In the genomic region with DNA sequence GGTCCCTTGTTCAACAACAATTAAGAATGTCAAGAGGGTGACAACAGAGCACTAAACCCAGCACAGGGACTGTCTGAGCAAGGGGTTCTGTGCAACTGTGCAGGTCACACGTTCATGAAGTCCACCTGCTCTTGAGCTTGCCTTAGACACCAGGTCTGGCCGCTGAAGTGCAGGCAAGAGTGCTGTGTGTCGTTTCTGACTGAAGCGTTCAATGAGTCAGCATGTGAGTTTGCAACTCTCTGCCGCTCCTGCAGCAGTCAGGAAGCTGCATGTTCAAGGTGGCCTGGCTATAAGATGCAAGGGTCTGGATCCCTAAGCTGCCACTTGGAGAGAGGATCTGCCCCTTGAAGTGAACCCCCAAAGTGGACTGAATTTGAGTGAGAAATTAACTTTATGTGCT, we compare ENCODE assay signal across 24 cellular contexts.
"Had no signal": no experiment of that assay in that cellular context is flagged by ENCODE, and none has a peak within 500 bp of the region (broad histone marks: within the 10 kb centered on the region; RNA-seq: fewer than 3 reads in every experiment).

No MANE protein-coding gene starts in this region.

- H3K4me1 Mint-ChIP-seq: activated B cell treated with CpG ODN at 0.5 μM for 24 hours; activated CD4-positive, alpha-beta T cell treated with anti-CD3 and anti-CD28 coated beads, Interleukin-2, amount 10 ng/mL, durations not matched to agents 24 days and 14 days; brain; central memory CD8-positive, alpha-beta T cell; nephron had no signal

- H3K9me3 Mint-ChIP-seq: activated B cell treated with CpG ODN at 0.5 μM for 24 hours; activated CD4-positive, alpha-beta T cell treated with anti-CD3 and anti-CD28 coated beads, Interleukin-2, amount 10 ng/mL, durations not matched to agents 24 days and 14 days; brain; central memory CD8-positive, alpha-beta T cell; nephron had no signal

- H3K27ac Mint-ChIP-seq: activated B cell treated with CpG ODN at 0.5 μM for 24 hours; activated CD4-positive, alpha-beta T cell treated with anti-CD3 and anti-CD28 coated beads, Interleukin-2, amount 10 ng/mL, durations not matched to agents 24 days and 14 days; activated naive CD8-positive, alpha-beta T cell; activated T-cell treated with anti-CD3 and anti-CD28 coated beads, Interleukin-2, amount 50 U/mL, for 72 hours; brain; nephron had no signal

- H3K27me3 Mint-ChIP-seq: activated B cell treated with CpG ODN at 0.5 μM for 24 hours; activated CD4-positive, alpha-beta T cell treated with anti-CD3 and anti-CD28 coated beads, Interleukin-2, amount 10 ng/mL, durations not matched to agents 24 days and 14 days; activated naive CD8-positive, alpha-beta T cell had no signal

- H3K4me1 ChIP-seq: foreskin keratinocyte, tibial nerve, vagina had no signal

- ATAC-seq: activated T-cell treated with anti-CD3 and anti-CD28 coated beads, Interleukin-2, amount 50 U/mL, for 72 hours; foreskin keratinocyte; left colon; lower lobe of right lung had no signal

- H3K4me3 ChIP-seq: lower lobe of right lung, prostate gland, tibial nerve, vagina had no signal

- H3K27me3 ChIP-seq: foreskin keratinocyte, tibial nerve, vagina had no signal

- H3K9me3 ChIP-seq: lower lobe of right lung, prostate gland, tibial nerve, vagina had no signal

- H3K27ac ChIP-seq: foreskin keratinocyte, lower lobe of right lung, prostate gland, tibial nerve, vagina had no signal

- DNase-seq: activated B cell treated with CpG ODN at 0.5 μM for 24 hours; activated CD4-positive, alpha-beta T cell treated with anti-CD3 and anti-CD28 coated beads, Interleukin-2, amount 10 ng/mL, durations not matched to agents 24 days and 14 days; activated CD8-positive, alpha-beta memory T cell treated with anti-CD3 and anti-CD28 coated beads, Interleukin-2, amount 50 U/mL, for 48 hours; activated gamma-delta T cell; activated T-cell treated with anti-CD3 and anti-CD28 coated beads, Interleukin-2, amount 50 U/mL, for 72 hours; amygdala; cortex of kidney; effector CD4-positive, alpha-beta T cell; foreskin keratinocyte; glutamatergic neuron; left colon; lower lobe of right lung; occipital lobe; right cardiac atrium; small intestine; stimulated activated CD4-positive, alpha-beta T cell treated with anti-CD3 and anti-CD28 coated beads, Interleukin-4, amount 100 ng/mL, for 24 hours; stimulated activated naive CD4-positive, alpha-beta T cell had no signal

- H3K4me3 Mint-ChIP-seq: activated B cell treated with CpG ODN at 0.5 μM for 24 hours; activated CD4-positive, alpha-beta T cell treated with anti-CD3 and anti-CD28 coated beads, Interleukin-2, amount 10 ng/mL, durations not matched to agents 24 days and 14 days; activated naive CD8-positive, alpha-beta T cell; activated T-cell treated with anti-CD3 and anti-CD28 coated beads, Interleukin-2, amount 50 U/mL, for 72 hours; brain; central memory CD8-positive, alpha-beta T cell; nephron had no signal

- H3K36me3 ChIP-seq: lower lobe of right lung, prostate gland, tibial nerve, vagina had no signal

- H3K36me3 Mint-ChIP-seq: activated naive CD8-positive, alpha-beta T cell; brain had no signal
